35 cellular contexts compared by ENCODE assay signal in genomic region chr2:130845507-130846085, GRCh38. TPM values are rescaled to one million over a fixed set of nuclear protein-coding genes. Genes with fewer than 3 reads are reported as not detected.
DNase-seq lines count a peak whose midpoint lies in the region; ATAC-seq and TF ChIP-seq lines count a peak whose summit lies in the region.
"Had no signal": no experiment of that assay in that cellular context is flagged by ENCODE, and none has a peak within 500 bp of the region (broad histone marks: within the 10 kb centered on the region; RNA-seq: fewer than 3 reads in every experiment).

No MANE protein-coding gene starts in this region.

- peaks cover 0 to 16% (median 0%) of the 10 kb centered on the region in 7 donors for H3K27me3 ChIP-seq in spleen (replicated peaks in 1 of 7)
- H3K27me3 ChIP-seq: sigmoid colon, SJSA1 had no signal

- no peaks in the 10 kb centered on the region for H4K20me1 ChIP-seq in OCI-LY7 (ENCODE audit: insufficient read depth, low read length)

- H2AFZ ChIP-seq in OCI-LY7 (ENCODE audit: low read length), result peak overlapping the region; percentile 41; the same call in 1 of the 2 replicates

- no TSS peak for BruUV-seq in OCI-LY7 (replicated peaks; lab: Mats Ljungman, UMichigan)

- H3K79me2 ChIP-seq in OCI-LY7 (ENCODE audit: insufficient read depth, low read depth, low read length), result no peaks in the 10 kb centered on the region

- no peaks in the 10 kb centered on the region for H3K9me3 ChIP-seq in OCI-LY7 (ENCODE audit: low read length)
- H3K9me3 ChIP-seq in spleen, result no peaks in the 10 kb centered on the region
- H3K9me3 ChIP-seq: A549, psoas muscle, sigmoid colon, SJSA1, tibial artery had no signal

- 88 to 94% (median 89%) methylated on average over 13 of the region's 13 CpGs for WGBS in spleen, 5 donors

- peak; percentile 60 for DNase-seq in Right ventricle myocardium inferior (ENCODE audit: missing footprints)
- no peak for DNase-seq in left cardiac atrium
- no peak for DNase-seq in OCI-LY7 (ENCODE audit: low spot score)
- DNase-seq in epithelial cell of esophagus (ENCODE audit: low read depth), result peak; percentile 63
- DNase-seq in spleen, result peak; percentile 64
- no peak for DNase-seq in NCI-H748 treated with DMSO at 0.1 percent for 48 hours (lab: John Stamatoyannopoulos, UW)
- no peak for DNase-seq in OCI-M2 (lab: John Stamatoyannopoulos, UW; ENCODE audit: unreplicated experiment)
- DNase-seq: activated CD4-positive, alpha-beta T cell treated with anti-CD3 and anti-CD28 coated beads, Interleukin-2, amount 10 ng/mL, durations not matched to agents 24 days and 14 days; activated effector memory CD4-positive, alpha-beta T cell treated with Interleukin-2 at 50 U/mL for 16 hours; activated naive CD8-positive, alpha-beta T cell treated with anti-CD3 and anti-CD28 coated beads, Interleukin-2, amount 10 ng/mL, durations not matched to agents 7 days and 5 days; activated T-cell treated with anti-CD3 and anti-CD28 coated beads, Interleukin-2, amount 50 U/mL, for 1 hour; CD4-positive, alpha-beta T cell; central memory CD4-positive, alpha-beta T cell; effector memory CD8-positive, alpha-beta T cell; islet precursor cell; KBM-7; left ventricle myocardium superior; MM.1S; naive B cell; NCI-H1105 treated with DMSO at 0.1 percent for 48 hours; NCI-H187 treated with DMSO at 0.1 percent for 48 hours; NCI-H2171 treated with DMSO at 0.1 percent for 48 hours; NCI-H526; NK-92 treated with Interleukin-12 subunit alpha and Interleukin-12 subunit beta, amount 100 ng/mL, for 24 hours; occipital lobe; psoas muscle; sigmoid colon; stimulated activated CD4-positive, alpha-beta T cell treated with anti-CD3 and anti-CD28 coated beads, Interleukin-15, amount 100 ng/mL, for 24 hours; stimulated activated CD4-positive, alpha-beta T cell treated with anti-CD3 and anti-CD28 coated beads, Interleukin-4, amount 100 ng/mL, for 4 hours; tibial artery had no signal

- POLR2A ChIA-PET in OCI-LY7 (lab: Charles Lee), result no interaction called here

- H3K27ac ChIP-seq in OCI-LY7 (ENCODE audit: low read depth, low read length, poor library complexity, severe bottlenecking) (no peak overlapping the region), spleen (no peak overlapping the region)
- H3K27ac ChIP-seq: A549, psoas muscle, sigmoid colon, SJSA1, tibial artery had no signal

- CTCF ChIA-PET in OCI-LY7 (lab: Charles Lee; ENCODE audit: unreplicated experiment), result no interaction called here

- TF ChIP-seq POLR2A in spleen (IDR thresholded peaks at IDR 0.05), result no peak

- TF ChIP-seq CTCF in OCI-LY7 (conservative IDR thresholded peaks at IDR 0.05; ENCODE audit: low read length) (no peak), epithelial cell of esophagus (IDR thresholded peaks at IDR 0.05; ENCODE audit: insufficient read depth, low read depth, low read length, missing control alignments) (no peak), spleen (IDR thresholded peaks at IDR 0.05 in 8 of 11, conservative IDR thresholded peaks at IDR 0.05 in 3 of 11) (no peak)

- H3K4me1 ChIP-seq in OCI-LY7 (ENCODE audit: insufficient read depth, low read length, poor library complexity, severe bottlenecking) (no peaks in the 10 kb centered on the region), spleen (no peaks in the 10 kb centered on the region)
- H3K4me1 ChIP-seq: A549, psoas muscle, sigmoid colon, SJSA1, tibial artery had no signal

- no peak overlapping the region for H3K4me3 ChIP-seq in OCI-LY7 (ENCODE audit: low read depth, low read length, poor library complexity, severe bottlenecking)
- no peak overlapping the region for H3K4me3 ChIP-seq in epithelial cell of esophagus (ENCODE audit: low read length)
- H3K4me3 ChIP-seq in spleen, result no peak overlapping the region
- H3K4me3 ChIP-seq: A549, psoas muscle, sigmoid colon, SJSA1, tibial artery had no signal

- H3K4me2 ChIP-seq in OCI-LY7 (ENCODE audit: low read length), result no peak overlapping the region
- H3K4me2 ChIP-seq: A549 had no signal

- intact Hi-C loops in Right ventricle myocardium inferior (cut with DNase I) (no loop called here), left cardiac atrium (cut with DNase I) (no loop called here), OCI-LY7 (cut with micrococcal nuclease; ENCODE audit: unreplicated experiment) (no loop called here), spleen (cut with DNase I; ENCODE audit: low total_unique reads) (no loop called here)

- no peaks in the 10 kb centered on the region for H3K9me2 ChIP-seq in OCI-LY7 (ENCODE audit: insufficient read depth, low read length)

- H3K36me3 ChIP-seq in OCI-LY7 (ENCODE audit: insufficient read depth, low read length) (no peaks in the 10 kb centered on the region), spleen (no peaks in the 10 kb centered on the region)
- H3K36me3 ChIP-seq: sigmoid colon, SJSA1, tibial artery had no signal

- ATAC-seq in Right ventricle myocardium inferior (no peak), left cardiac atrium (no peak), GM19328 (IDR thresholded peaks at IDR 0.05; ENCODE audit: unreplicated experiment) (no peak)
- ATAC-seq: A549; effector memory CD8-positive, alpha-beta T cell; left ventricle myocardium superior; Panc1; psoas muscle; WTC11 had no signal

RNA-seq across cellular contexts. Expression of gene ARHGEF4, which starts 8.9 kb away (rescaled TPM):
- 4.1 TPM for total RNA-seq in Right ventricle myocardium inferior
- total RNA-seq in left cardiac atrium, result 1 to 10 TPM; 3.9 to 8.3 TPM
- total RNA-seq in OCI-LY7 (2014; rRNA removed; shearing (Covaris generic)), result 0.59 and 1.1 TPM in 2 replicates
- total RNA-seq in OCI-LY7 (2022), result 1.3 and 1.7 TPM in 2 replicates
- total RNA-seq in spleen, result under 1 TPM in 5 of 7 donors, not detected in 2; 0.30 to 0.88 (median 0.43) TPM
- under 1 TPM; 0.19 to 0.52 (median 0.50) TPM for polyA plus RNA-seq in spleen

Comparison
In these comparisons a context has a peak if more than half of its experiments do, and no peak if none do; other contexts are left out.
1. DNase-seq: peak in Right ventricle myocardium inferior (single experiment), epithelial cell of esophagus (single experiment) and spleen (single experiment); none in left cardiac atrium (single experiment), OCI-LY7 (single experiment), NCI-H748 treated with DMSO at 0.1 percent for 48 hours (single experiment) and OCI-M2 (single experiment).